12 cellular contexts compared by ENCODE assay signal in genomic region chr6:404685-405423, GRCh38. TPM values are rescaled to one million over a fixed set of nuclear protein-coding genes. Genes with fewer than 3 reads are reported as not detected.
A peak's percentile ranks its signal among the peaks of the same experiment; 100 is the strongest.
DNase-seq lines count a peak whose midpoint lies in the region; ATAC-seq and TF ChIP-seq lines count a peak whose summit lies in the region.
"Had no signal": no experiment of that assay in that cellular context is flagged by ENCODE, and none has a peak within 500 bp of the region (broad histone marks: within the 10 kb centered on the region; RNA-seq: fewer than 3 reads in every experiment).

No MANE protein-coding gene starts in this region.

- POLR2A ChIA-PET in CD4-positive, alpha-beta T cell (lab: Charles Lee), result interaction anchor here (1.2 to 4.8 kb wide), 3 partner anchors 12 to 94 kb away, joined by 3 to 74 read pairs (median 9); partner anchors contain the start of gene IRF4
- POLR2A ChIA-PET in activated CD4-positive, alpha-beta memory T cell treated with anti-CD3 and anti-CD28 coated beads, Interleukin-2, amount 10 ng/mL, durations not matched to agents 7 days and 5 days (lab: Charles Lee), result interaction anchor here (0.8 to 15.6 kb wide), 17 partner anchors 9 to 307 kb away, joined by 3 to 328 read pairs (median 7); partner anchors contain the start of genes DUSP22 and IRF4

- no peaks in the 10 kb centered on the region for H3K9me3 ChIP-seq in CD4-positive, alpha-beta T cell (ENCODE audit: control insufficient read depth, low read length)
- no peaks in the 10 kb centered on the region for H3K9me3 ChIP-seq in suprapubic skin
- H3K9me3 ChIP-seq: prostate gland, SJSA1, uterus had no signal

- H3K4me1 ChIP-seq in suprapubic skin, result peaks cover 5% of the 10 kb centered on the region
- H3K4me1 ChIP-seq: prostate gland, uterus had no signal

- H3K36me3 ChIP-seq in suprapubic skin, result no peaks in the 10 kb centered on the region
- H3K36me3 ChIP-seq: prostate gland, SJSA1, uterus had no signal

- no peak for DNase-seq in CD4-positive, alpha-beta T cell
- DNase-seq in activated CD4-positive, alpha-beta memory T cell treated with anti-CD3 and anti-CD28 coated beads, Interleukin-2, amount 10 ng/mL, durations not matched to agents 7 days and 5 days, result no peak
- no peak for DNase-seq in effector memory CD8-positive, alpha-beta T cell
- DNase-seq in GOT3 (lab: John Stamatoyannopoulos, UW) (no peak), glomerular visceral epithelial cell (ENCODE audit: extremely low spot score) (no peak), suprapubic skin (ENCODE audit: low spot score in 2 of 2) (no peak), Ammon's horn (ENCODE audit: low spot score) (no peak)
- DNase-seq: islet precursor cell, uterus had no signal

- peaks cover 49% of the 10 kb centered on the region for H3K36me3 Mint-ChIP-seq in CD4-positive, alpha-beta T cell (ENCODE audit: low read depth)
- peaks cover 97% of the 10 kb centered on the region for H3K36me3 Mint-ChIP-seq in activated CD4-positive, alpha-beta memory T cell treated with anti-CD3 and anti-CD28 coated beads, Interleukin-2, amount 10 ng/mL, durations not matched to agents 7 days and 5 days (ENCODE audit: low read depth)
- H3K36me3 Mint-ChIP-seq in effector memory CD8-positive, alpha-beta T cell (ENCODE audit: insufficient read depth), result peaks cover 49% of the 10 kb centered on the region

- WGBS in suprapubic skin, result 81% methylated on average over 15 of the region's 15 CpGs

- no peaks in the 10 kb centered on the region for H3K27me3 ChIP-seq in CD4-positive, alpha-beta T cell (ENCODE audit: control insufficient read depth, insufficient read depth, low read length)
- H3K27me3 ChIP-seq in suprapubic skin, result peaks cover 21% of the 10 kb centered on the region
- H3K27me3 ChIP-seq: uterus had no signal

- peak overlapping the region; percentile 78 for H3K27ac Mint-ChIP-seq in CD4-positive, alpha-beta T cell
- peak overlapping the region; percentile 75 for H3K27ac Mint-ChIP-seq in activated CD4-positive, alpha-beta memory T cell treated with anti-CD3 and anti-CD28 coated beads, Interleukin-2, amount 10 ng/mL, durations not matched to agents 7 days and 5 days
- H3K27ac Mint-ChIP-seq in effector memory CD8-positive, alpha-beta T cell, result peak overlapping the region in 1 of 2 donors; percentile 77

- H3K9me3 Mint-ChIP-seq in CD4-positive, alpha-beta T cell, result no peaks in the 10 kb centered on the region
- no peaks in the 10 kb centered on the region for H3K9me3 Mint-ChIP-seq in activated CD4-positive, alpha-beta memory T cell treated with anti-CD3 and anti-CD28 coated beads, Interleukin-2, amount 10 ng/mL, durations not matched to agents 7 days and 5 days
- no peaks in the 10 kb centered on the region for H3K9me3 Mint-ChIP-seq in effector memory CD8-positive, alpha-beta T cell

- peak overlapping the region; percentile 38 for H3K27ac ChIP-seq in CD4-positive, alpha-beta T cell (ENCODE audit: low read depth, low read length)
- H3K27ac ChIP-seq in suprapubic skin, result no peak overlapping the region
- H3K27ac ChIP-seq: prostate gland, SJSA1, uterus had no signal

- H3K4me1 Mint-ChIP-seq in CD4-positive, alpha-beta T cell (ENCODE audit: low read depth), result peaks cover 44% of the 10 kb centered on the region
- H3K4me1 Mint-ChIP-seq in activated CD4-positive, alpha-beta memory T cell treated with anti-CD3 and anti-CD28 coated beads, Interleukin-2, amount 10 ng/mL, durations not matched to agents 7 days and 5 days, result peaks cover 85% of the 10 kb centered on the region
- peaks cover 8 to 22% of the 10 kb centered on the region in 2 donors for H3K4me1 Mint-ChIP-seq in effector memory CD8-positive, alpha-beta T cell (ENCODE audit: low read depth in 2 of 2)

- in situ Hi-C loops in GM18951 (cut with MboI; ENCODE audit: low sequenced_read_pairs, unreplicated experiment), result no loop called here

- CTCF ChIA-PET in CD4-positive, alpha-beta T cell (lab: Charles Lee), result interaction anchor here (1.3 to 1.9 kb wide), 3 partner anchors 10 to 216 kb away, joined by 4 to 5 read pairs (median 4); no protein-coding TSS in a partner anchor
- CTCF ChIA-PET in activated CD4-positive, alpha-beta memory T cell treated with anti-CD3 and anti-CD28 coated beads, Interleukin-2, amount 10 ng/mL, durations not matched to agents 7 days and 5 days (lab: Charles Lee), result interaction anchor here (0.6 to 4.0 kb wide), 9 partner anchors 13 to 216 kb away, joined by 3 to 45 read pairs (median 3); partner anchors contain the start of gene IRF4

- no peak for TF ChIP-seq CTCF in CD4-positive, alpha-beta T cell (IDR thresholded peaks at IDR 0.05)
- TF ChIP-seq CTCF in suprapubic skin (IDR thresholded peaks at IDR 0.05), result no peak

- peak; percentile 53 for ATAC-seq in CD4-positive, alpha-beta T cell (ENCODE audit: poor library complexity)
- no peak for ATAC-seq in effector memory CD8-positive, alpha-beta T cell (replicated peaks)

- H3K4me3 Mint-ChIP-seq in CD4-positive, alpha-beta T cell, result peak overlapping the region; percentile 82
- peak overlapping the region; percentile 52 for H3K4me3 Mint-ChIP-seq in activated CD4-positive, alpha-beta memory T cell treated with anti-CD3 and anti-CD28 coated beads, Interleukin-2, amount 10 ng/mL, durations not matched to agents 7 days and 5 days
- H3K4me3 Mint-ChIP-seq in effector memory CD8-positive, alpha-beta T cell, result peak overlapping the region; percentile 8 to 15

- peak; percentile 47 for TF ChIP-seq POLR2A in GM18951 (IDR thresholded peaks at IDR 0.05; ENCODE audit: extremely low read depth, insufficient read depth, insufficient read length)
- no peak for TF ChIP-seq POLR2A in suprapubic skin (IDR thresholded peaks at IDR 0.05)

- no peaks in the 10 kb centered on the region for H3K27me3 Mint-ChIP-seq in CD4-positive, alpha-beta T cell
- H3K27me3 Mint-ChIP-seq in activated CD4-positive, alpha-beta memory T cell treated with anti-CD3 and anti-CD28 coated beads, Interleukin-2, amount 10 ng/mL, durations not matched to agents 7 days and 5 days, result no peaks in the 10 kb centered on the region
- H3K27me3 Mint-ChIP-seq in effector memory CD8-positive, alpha-beta T cell, result peaks cover 0 to 24% of the 10 kb centered on the region in 2 donors

- H3K4me3 ChIP-seq in suprapubic skin, result no peak overlapping the region
- H3K4me3 ChIP-seq: prostate gland, SJSA1, uterus had no signal

- intact Hi-C loops in CD4-positive, alpha-beta T cell (cut with DNase I, micrococcal nuclease), result loop anchor here (2.0 to 10.0 kb wide), 4 partner anchors 14 to 300 kb away; partner anchors contain the start of gene IRF4 (in 1 of the 2)

- no peak for TF ChIP-seq EP300 in suprapubic skin (IDR thresholded peaks at IDR 0.05)

RNA-seq across cellular contexts. Expression of gene IRF4, which starts 13.3 kb away (rescaled TPM):
- total RNA-seq in CD4-positive, alpha-beta T cell, result 10 to 100 TPM; 16.9 to 20.8 TPM
- total RNA-seq in activated CD4-positive, alpha-beta memory T cell treated with anti-CD3 and anti-CD28 coated beads, Interleukin-2, amount 10 ng/mL, durations not matched to agents 7 days and 5 days, result 100 to 1,000 TPM; 171 to 178 TPM
- total RNA-seq in suprapubic skin, result 10 to 100 TPM; 17.3 to 22.8 (median 20.4) TPM

Comparison
In these comparisons a context has a peak if more than half of its experiments do, and no peak if none do; other contexts are left out.
1. H3K4me3 Mint-ChIP-seq: peak in every context shown above with its lines; median percentile 82 in CD4-positive, alpha-beta T cell; 52 in activated CD4-positive, alpha-beta memory T cell treated with anti-CD3 and anti-CD28 coated beads, Interleukin-2, amount 10 ng/mL, durations not matched to agents 7 days and 5 days; 12 in effector memory CD8-positive, alpha-beta T cell.
2. RNA of gene IRF4, which starts 13.3 kb away (total RNA-seq): 171 to 178 TPM in activated CD4-positive, alpha-beta memory T cell treated with anti-CD3 and anti-CD28 coated beads, Interleukin-2, amount 10 ng/mL, durations not matched to agents 7 days and 5 days; 16.9 to 20.8 TPM in CD4-positive, alpha-beta T cell and 17.3 to 22.8 TPM in suprapubic skin; every median in the first group is over 4 times any median in the second.